Comparison of ENCODE assay signal across 10 cellular contexts in the genomic region with DNA sequence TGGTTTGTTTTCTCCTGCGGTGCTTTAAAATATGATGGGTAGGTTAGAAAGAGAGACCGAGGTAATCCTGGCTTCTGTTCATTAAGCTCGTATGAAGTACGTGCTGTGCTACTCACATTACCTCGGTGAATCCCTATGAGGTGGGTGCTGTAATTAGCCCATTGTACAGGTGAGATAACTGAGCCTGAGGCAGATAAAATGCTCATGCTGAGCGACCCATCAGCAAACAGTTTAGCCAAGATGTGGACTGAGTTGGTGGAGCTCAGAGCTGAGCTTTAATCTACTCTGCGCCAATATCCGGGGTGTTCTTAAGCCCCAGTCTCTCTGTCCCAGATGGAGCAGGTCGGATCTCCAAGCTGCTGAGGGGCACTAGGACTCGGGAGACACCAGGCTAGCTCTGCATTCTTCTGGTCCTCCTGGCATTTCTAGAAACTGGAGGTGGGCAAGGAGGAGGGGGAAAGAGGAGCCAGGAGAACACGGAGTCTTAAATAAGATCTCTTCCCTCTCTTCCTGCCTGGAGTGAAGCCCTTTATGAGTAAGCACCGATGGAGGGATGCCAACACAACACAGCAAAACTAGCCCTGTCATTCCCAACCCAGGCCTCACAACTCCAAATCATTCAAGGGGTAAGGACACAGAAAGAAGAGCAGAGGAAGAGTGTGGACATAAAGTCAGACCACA.
A peak's percentile ranks its signal among the peaks of the same experiment; 100 is the strongest.
DNase-seq lines count a peak whose midpoint lies in the region; ATAC-seq and TF ChIP-seq lines count a peak whose summit lies in the region.
"Had no signal": no experiment of that assay in that cellular context is flagged by ENCODE, and none has a peak within 500 bp of the region (broad histone marks: within the 10 kb centered on the region; RNA-seq: fewer than 3 reads in every experiment).

No MANE protein-coding gene starts in this region.

- TF ChIP-seq CTCF in lower lobe of right lung (IDR thresholded peaks at IDR 0.05) (no peak), GM10266 (IDR thresholded peaks at IDR 0.05; ENCODE audit: control insufficient read depth, insufficient read depth, low read depth, missing control alignments) (no peak)

- no peaks in the 10 kb centered on the region for H3K27me3 ChIP-seq in stomach smooth muscle (ENCODE audit: control insufficient read depth in 1 of 2, insufficient read depth in 2 of 2, low read length in 2 of 2)
- no peaks in the 10 kb centered on the region for H3K27me3 ChIP-seq in lower lobe of right lung (ENCODE audit: low read depth)

- peak overlapping the region; percentile 70 for H3K27ac ChIP-seq in stomach smooth muscle (ENCODE audit: low read length)
- no peak overlapping the region for H3K27ac ChIP-seq in lower lobe of right lung

- intact Hi-C loops in lower lobe of right lung (cut with DNase I), result loop anchor here (10.0 kb wide), 1 partner anchor 466 kb away; no protein-coding TSS in a partner anchor

- no peak overlapping the region for H3K9ac ChIP-seq in stomach smooth muscle (ENCODE audit: low read length in 2 of 2)

- H3K4me1 ChIP-seq in stomach smooth muscle (ENCODE audit: control insufficient read depth, insufficient read depth, low read length) (peaks cover 38% of the 10 kb centered on the region), lower lobe of right lung (no peaks in the 10 kb centered on the region)

- ATAC-seq in lower lobe of right lung, result no peak

- H3K9me3 ChIP-seq in stomach smooth muscle (ENCODE audit: control insufficient read depth in 2 of 2, low read length in 2 of 2) (no peaks in the 10 kb centered on the region), lower lobe of right lung (no peaks in the 10 kb centered on the region)

- H3K4me3 ChIP-seq in stomach smooth muscle (ENCODE audit: low read length in 2 of 2), result peak overlapping the region in 1 of 2 donors; percentile 40
- no peak overlapping the region for H3K4me3 ChIP-seq in lower lobe of right lung

- DNase-seq in H4 (ENCODE audit: low spot score) (peak; percentile 90), amniotic epithelial cell (ENCODE audit: low read depth) (peak; percentile 93), hepatic stellate cell (ENCODE audit: low spot score) (peak; percentile 45), NCI-H2196 (lab: John Stamatoyannopoulos, UW; ENCODE audit: unreplicated experiment) (no peak), lower lobe of right lung (no peak), GM10266 (ENCODE audit: extremely low spot score) (no peak), NCI-H1930 (lab: John Stamatoyannopoulos, UW) (no peak)
- DNase-seq: activated CD4-positive, CD25-positive, alpha-beta regulatory T cell; NCI-H1694 had no signal

- H3K36me3 ChIP-seq in stomach smooth muscle (ENCODE audit: control insufficient read depth in 2 of 2, insufficient read depth in 2 of 2, low read length in 2 of 2), result peaks cover 0 to 2% of the 10 kb centered on the region in 2 donors
- H3K36me3 ChIP-seq in lower lobe of right lung, result no peaks in the 10 kb centered on the region

Comparison
In these comparisons a context has a peak if more than half of its experiments do, and no peak if none do; other contexts are left out.
1. DNase-seq: peak in H4 (single experiment), amniotic epithelial cell (single experiment) and hepatic stellate cell (single experiment); none in NCI-H2196 (single experiment), lower lobe of right lung (single experiment), GM10266 (single experiment) and NCI-H1930 (0 of 2).